ENCODE assay signal across 19 cellular contexts in the genomic region with DNA sequence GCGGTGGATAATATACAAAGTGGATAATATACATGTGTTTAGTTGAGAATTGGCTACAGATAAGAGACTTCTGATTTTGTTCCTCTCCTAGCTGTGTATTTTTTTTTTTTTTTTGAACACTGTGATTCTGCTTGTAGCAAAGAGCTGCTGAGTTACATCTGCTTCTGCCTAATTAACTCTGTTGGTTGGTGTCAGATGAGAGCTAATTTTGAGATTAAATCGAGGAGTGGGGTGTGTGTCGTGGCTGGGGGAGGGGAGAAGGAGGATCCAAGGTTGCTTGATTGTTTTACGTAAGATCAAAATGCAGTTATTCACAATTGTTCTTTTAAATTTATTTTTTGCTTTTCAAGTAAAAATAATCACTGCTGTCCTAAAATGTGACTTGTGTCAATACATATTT. TPM values are rescaled to one million over a fixed set of nuclear protein-coding genes. Genes with fewer than 3 reads are reported as not detected.
DNase-seq lines count a peak whose midpoint lies in the region; ATAC-seq and TF ChIP-seq lines count a peak whose summit lies in the region.
"Had no signal": no experiment of that assay in that cellular context is flagged by ENCODE, and none has a peak within 500 bp of the region (broad histone marks: within the 10 kb centered on the region; RNA-seq: fewer than 3 reads in every experiment).

No MANE protein-coding gene starts in this region.

- H3K4me1 ChIP-seq in right atrium auricular region (peaks cover 0 to 73% of the 10 kb centered on the region in 2 donors), heart right ventricle (peaks cover 3 to 84% (median 64%) of the 10 kb centered on the region in 9 donors), endocrine pancreas (ENCODE audit: control insufficient read depth, insufficient read depth, low read length) (peaks cover 17% of the 10 kb centered on the region)

- H3K4me3 ChIP-seq in right atrium auricular region (no peak overlapping the region), heart right ventricle (no peak overlapping the region), endocrine pancreas (ENCODE audit: control insufficient read depth, insufficient read depth, low read length) (peak overlapping the region; percentile 54)

- peak overlapping the region; percentile 52 to 63 for H3K27ac ChIP-seq in right atrium auricular region
- H3K27ac ChIP-seq in heart right ventricle = peak overlapping the region in 2 of 10 donors; percentile 15 to 37

- no peak for ATAC-seq in heart right ventricle
- ATAC-seq in HG03432 (IDR thresholded peaks at IDR 0.05; ENCODE audit: unreplicated experiment) = no peak
- ATAC-seq: WTC11 had no signal

- H3K36me3 ChIP-seq in right atrium auricular region (no peaks in the 10 kb centered on the region), heart right ventricle (peaks cover 0 to 14% (median 0%) of the 10 kb centered on the region in 9 donors), endocrine pancreas (ENCODE audit: control insufficient read depth, insufficient read depth, low read length) (no peaks in the 10 kb centered on the region)

- TF ChIP-seq CTCF in right atrium auricular region (IDR thresholded peaks at IDR 0.05) (no peak), heart right ventricle (IDR thresholded peaks at IDR 0.05) (no peak)

- H3K27me3 ChIP-seq in right atrium auricular region = no peaks in the 10 kb centered on the region
- no peaks in the 10 kb centered on the region for H3K27me3 ChIP-seq in heart right ventricle
- H3K27me3 ChIP-seq in endocrine pancreas (ENCODE audit: control insufficient read depth, insufficient read depth, low read length) = no peaks in the 10 kb centered on the region
- H3K27me3 ChIP-seq: dorsolateral prefrontal cortex had no signal

- peaks cover 0 to 4% of the 10 kb centered on the region in 2 donors for H3K9me3 ChIP-seq in right atrium auricular region
- H3K9me3 ChIP-seq in heart right ventricle = peaks cover 0 to 7% (median 0%) of the 10 kb centered on the region in 11 donors
- H3K9me3 ChIP-seq in endocrine pancreas (ENCODE audit: control insufficient read depth, low read length) = no peaks in the 10 kb centered on the region

- WGBS in heart right ventricle, 2 donors = 44 to 64% methylated on average over 4 of the region's 4 CpGs

- intact Hi-C loops in heart right ventricle (cut with DNase I) = loop anchor here in 1 of 10 donors (5.0 kb wide), 1 partner anchor 35 kb away; no protein-coding TSS in a partner anchor

- DNase-seq in right atrium auricular region (ENCODE audit: low spot score) = no peak
- no peak for DNase-seq in heart right ventricle
- peak; percentile 31 for DNase-seq in NCI-H1694 (lab: John Stamatoyannopoulos, UW)
- DNase-seq in GM19240 (ENCODE audit: insufficient read length, low spot score) = no peak
- DNase-seq in NCI-H2107 (lab: John Stamatoyannopoulos, UW) = no peak
- DNase-seq: activated CD8-positive, alpha-beta memory T cell treated with anti-CD3 and anti-CD28 coated beads, Interleukin-2, amount 50 U/mL, for 4 hours; activated naive CD8-positive, alpha-beta T cell treated with anti-CD3 and anti-CD28 coated beads for 36 hours; CD4-positive, CD25-positive, alpha-beta regulatory T cell; cerebellar nuclear complex; DMS153; dorsolateral prefrontal cortex; KBM-7; NCI-H2029 treated with DMSO at 0.1 percent for 48 hours; NCI-H510A treated with DMSO at 0.1 percent for 48 hours; T-helper 9 cell; trophoblast cell had no signal

- H3K9ac ChIP-seq in endocrine pancreas (ENCODE audit: control insufficient read depth, insufficient read depth, low read length) = no peak overlapping the region

RNA-seq across cellular contexts. Expression of a gene that starts 11.3 kb away (rescaled TPM):
- total RNA-seq in right atrium auricular region = 10 to 100 TPM; 42.7 to 43.5 TPM
- 10 to 100 TPM; 28.3 to 58.4 (median 51.5) TPM for total RNA-seq in heart right ventricle
- 10 to 100 TPM in 1 of 2 donors, 1 to 10 TPM in 1; 3.4 to 15.4 TPM for polyA plus RNA-seq in heart right ventricle
